In the genomic region with DNA sequence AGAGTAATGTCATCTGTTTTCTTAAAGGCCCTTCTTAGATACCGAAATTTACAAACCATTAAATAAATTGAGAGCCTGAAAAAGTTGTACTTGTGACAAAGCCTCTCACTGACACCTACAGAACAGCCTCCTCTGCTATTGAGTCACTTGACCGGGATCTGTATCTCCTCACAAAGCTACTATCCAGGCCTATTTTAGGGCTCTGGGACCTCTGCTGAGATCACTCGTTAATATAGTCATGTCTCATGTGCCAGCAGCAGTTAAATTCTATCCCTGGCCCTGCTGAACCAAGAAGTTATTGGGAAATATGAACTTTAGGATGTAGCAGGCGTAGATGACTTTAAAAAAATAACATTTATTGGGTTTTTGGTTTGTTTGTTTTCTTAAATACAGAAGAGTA, we compare ENCODE assay signal across 22 cellular contexts. TPM values are rescaled to one million over a fixed set of nuclear protein-coding genes. Genes with fewer than 3 reads are reported as not detected.
DNase-seq lines count a peak whose midpoint lies in the region; ATAC-seq and TF ChIP-seq lines count a peak whose summit lies in the region.
"Had no signal": no experiment of that assay in that cellular context is flagged by ENCODE, and none has a peak within 500 bp of the region (broad histone marks: within the 10 kb centered on the region; RNA-seq: fewer than 3 reads in every experiment).

No MANE protein-coding gene starts in this region.

- peaks cover 0 to 33% (median 7%) of the 10 kb centered on the region in 12 donors for H3K4me1 ChIP-seq in heart left ventricle
- H3K4me1 ChIP-seq in transverse colon = no peaks in the 10 kb centered on the region
- H3K4me1 ChIP-seq: BE2C had no signal

- CTCF ChIA-PET in activated naive CD4-positive, alpha-beta T cell treated with anti-CD3 and anti-CD28 coated beads for 36 hours (lab: Charles Lee) = no interaction called here
- CTCF ChIA-PET in GM10248 (lab: Yijun Ruan, JAX) = interaction anchor here (0.7 kb wide), 1 partner anchor 9 kb away, joined by 3 read pairs; no protein-coding TSS in a partner anchor

- H3K36me3 ChIP-seq in heart left ventricle (peaks cover 0 to 100% (median 100%) of the 10 kb centered on the region in 9 donors), transverse colon (peaks cover 0 to 72% (median 24%) of the 10 kb centered on the region in 4 donors)

- H3K9me3 ChIP-seq in heart left ventricle = no peaks in the 10 kb centered on the region
- no peaks in the 10 kb centered on the region for H3K9me3 ChIP-seq in transverse colon
- H3K9me3 ChIP-seq: BE2C had no signal

- H3K36me3 Mint-ChIP-seq in activated naive CD4-positive, alpha-beta T cell treated with anti-CD3 and anti-CD28 coated beads for 36 hours (ENCODE audit: low read depth) = peaks cover 42% of the 10 kb centered on the region

- DNase-seq in activated naive CD4-positive, alpha-beta T cell treated with anti-CD3 and anti-CD28 coated beads for 36 hours = no peak
- no peak for DNase-seq in activated naive CD4-positive, alpha-beta T cell treated with anti-CD3 and anti-CD28 coated beads, Interleukin-2, amount 50 U/mL, for 16 hours
- DNase-seq in heart left ventricle (peak in 3 of 5 donors; percentile 21 to 25 (median 23)), myocyte (ENCODE audit: low read depth) (peak; percentile 55), transverse colon (no peak), NCI-H226 (no peak), GM10248 (ENCODE audit: extremely low spot score) (no peak)
- DNase-seq: 8988T; BE2C; Calu3; CD4-positive, alpha-beta T cell; DMS79 treated with DMSO at 0.1 percent for 48 hours; GOT3; KBM-7; MV-4-11; NCI-H1417; NCI-H187 treated with DMSO at 0.1 percent for 48 hours; NCI-H446 treated with DMSO at 0.1 percent for 48 hours; NK-92 treated with Interleukin-12 subunit alpha and Interleukin-12 subunit beta, amount 100 ng/mL, for 24 hours; SIG-M5 had no signal

- TF ChIP-seq EP300 in transverse colon (IDR thresholded peaks at IDR 0.05; ENCODE audit: low read depth) = no peak

- H3K27me3 ChIP-seq in heart left ventricle (no peaks in the 10 kb centered on the region), transverse colon (no peaks in the 10 kb centered on the region)
- H3K27me3 ChIP-seq: BE2C had no signal

- H3K4me3 Mint-ChIP-seq in activated naive CD4-positive, alpha-beta T cell treated with anti-CD3 and anti-CD28 coated beads for 36 hours = no peak overlapping the region
- H3K4me3 Mint-ChIP-seq: CD4-positive, alpha-beta T cell had no signal

- WGBS in heart left ventricle, 4 donors = 50 to 60% (median 55%) methylated on average over 4 of the region's 4 CpGs
- WGBS in transverse colon (ENCODE audit: low coverage in 1 of 2), 2 donors = 77 to 83% methylated on average over 4 of the region's 4 CpGs

- no peak for TF ChIP-seq POLR2A in heart left ventricle (IDR thresholded peaks at IDR 0.05)
- no peak for TF ChIP-seq POLR2A in transverse colon (IDR thresholded peaks at IDR 0.05)

- H3K27ac ChIP-seq in heart left ventricle (peak overlapping the region; percentile 30 to 79 (median 72)), transverse colon (peak overlapping the region in 3 of 4 donors; percentile 22 to 35 (median 29))

- POLR2A ChIA-PET in GM10248 (lab: Yijun Ruan, JAX) = no interaction called here

- in situ Hi-C loops in transverse colon (cut with MboI; ENCODE audit: low pct_ligation_motif_present in 1 of 4, low pct_unique_long_range_greater_than_20kb in 1 of 4, low sequenced_read_pairs in 3 of 4) = no loop called here

- peak overlapping the region; percentile 30 for H3K27ac Mint-ChIP-seq in activated naive CD4-positive, alpha-beta T cell treated with anti-CD3 and anti-CD28 coated beads for 36 hours
- H3K27ac Mint-ChIP-seq: CD4-positive, alpha-beta T cell had no signal

- ATAC-seq in heart left ventricle (peak; percentile 89 to 94 (median 92)), HG03571 (IDR thresholded peaks at IDR 0.05; ENCODE audit: unreplicated experiment) (no peak)
- ATAC-seq: GM12878 had no signal

- no peaks in the 10 kb centered on the region for H3K9me3 Mint-ChIP-seq in activated naive CD4-positive, alpha-beta T cell treated with anti-CD3 and anti-CD28 coated beads for 36 hours
- H3K9me3 Mint-ChIP-seq: CD4-positive, alpha-beta T cell had no signal

- intact Hi-C loops in activated naive CD4-positive, alpha-beta T cell treated with anti-CD3 and anti-CD28 coated beads for 36 hours (cut with micrococcal nuclease) = no loop called here
- intact Hi-C loops in heart left ventricle (cut with DNase I) (loop anchor here in 2 of 10 donors (1.0 to 5.0 kb wide), 2 partner anchors 32 to 33 kb away; a partner anchor contains a TSS), transverse colon (cut with DNase I; ENCODE audit: low total_unique reads) (no loop called here)

- H3K4me3 ChIP-seq in heart left ventricle = no peak overlapping the region
- H3K4me3 ChIP-seq in transverse colon = no peak overlapping the region
- H3K4me3 ChIP-seq: GM12878 had no signal

- no peaks in the 10 kb centered on the region for H3K4me1 Mint-ChIP-seq in activated naive CD4-positive, alpha-beta T cell treated with anti-CD3 and anti-CD28 coated beads for 36 hours (ENCODE audit: low read depth)

- TF ChIP-seq CTCF in heart left ventricle (IDR thresholded peaks at IDR 0.05) (no peak), transverse colon (IDR thresholded peaks at IDR 0.05) (no peak), GM10248 (IDR thresholded peaks at IDR 0.05; ENCODE audit: control extremely low read depth, extremely low read depth, low read depth, missing control alignments) (no peak)

- no peaks in the 10 kb centered on the region for H3K27me3 Mint-ChIP-seq in activated naive CD4-positive, alpha-beta T cell treated with anti-CD3 and anti-CD28 coated beads for 36 hours (ENCODE audit: low read depth)
- H3K27me3 Mint-ChIP-seq: CD4-positive, alpha-beta T cell had no signal

RNA-seq across cellular contexts. Expression of a gene that starts 31.1 kb away (rescaled TPM):
- 10 to 100 TPM; 31.7 to 34.2 TPM for total RNA-seq in activated naive CD4-positive, alpha-beta T cell treated with anti-CD3 and anti-CD28 coated beads for 36 hours
- total RNA-seq in heart left ventricle (10 to 100 TPM; 29.1 to 56.0 (median 48.2) TPM), myocyte (46.0 and 56.8 TPM in 2 replicates), transverse colon (100 to 1,000 TPM in 1 of 4 donors, 10 to 100 TPM in 3; 70.0 to 182 (median 79.3) TPM)
- 10 to 100 TPM; 11.7 to 15.1 TPM for polyA plus RNA-seq in heart left ventricle
- 16.5 TPM for polyA plus RNA-seq in myocyte (2012)

Comparison
In these comparisons a context has a peak if more than half of its experiments do, and no peak if none do; other contexts are left out.
1. DNase-seq: peak in heart left ventricle (3 of 5) and myocyte (single experiment); none in activated naive CD4-positive, alpha-beta T cell treated with anti-CD3 and anti-CD28 coated beads for 36 hours (single experiment), activated naive CD4-positive, alpha-beta T cell treated with anti-CD3 and anti-CD28 coated beads, Interleukin-2, amount 50 U/mL, for 16 hours (single experiment), transverse colon (single experiment), NCI-H226 (single experiment) and GM10248 (single experiment).